ENCODE assay signal across 2 cellular contexts in genomic region chr1:8226747-8227146, GRCh38.
TF ChIP-seq lines count a peak whose summit lies in the region.

No MANE protein-coding gene starts in this region.

TF ChIP-seq in GM23338, 12 proteins besides CTCF, POLR2A, EP300 and RAD21 (continued from another document):
- TF ChIP-seq CREB1 (CRISPR knock-in tag; IDR thresholded peaks at IDR 0.05; ENCODE audit: low read depth) (no peak), ZNF114 (CRISPR knock-in tag; IDR thresholded peaks at IDR 0.05) (no peak), ZNF331 (CRISPR knock-in tag; IDR thresholded peaks at IDR 0.05; ENCODE audit: low read depth) (no peak), REST (IDR thresholded peaks at IDR 0.05; ENCODE audit: unreplicated experiment) (no peak), EZH2 (IDR thresholded peaks at IDR 0.05; ENCODE audit: low read depth, unreplicated experiment) (no peak), ETS1 (IDR thresholded peaks at IDR 0.05) (no peak), ZNF462 (CRISPR knock-in tag; IDR thresholded peaks at IDR 0.05) (no peak), JUNB (IDR thresholded peaks at IDR 0.05; ENCODE audit: unreplicated experiment) (no peak)

TF ChIP-seq in IMR-90, 13 proteins besides CTCF, POLR2A, EP300 and RAD21:
- TF ChIP-seq USF2 (IDR thresholded peaks at IDR 0.05; ENCODE audit: low read depth, low read length), result no peak
- TF ChIP-seq RCOR1 (IDR thresholded peaks at IDR 0.05; ENCODE audit: insufficient replicate concordance, low read length), result no peak
- TF ChIP-seq NFE2L2 (IDR thresholded peaks at IDR 0.05; ENCODE audit: low read depth, low read length), result no peak
- TF ChIP-seq CHD1 (IDR thresholded peaks at IDR 0.05; ENCODE audit: low read depth, low read length), result no peak
- TF ChIP-seq BHLHE40 (IDR thresholded peaks at IDR 0.05; ENCODE audit: low read depth, low read length), result no peak
- no peak for TF ChIP-seq SMC3 (IDR thresholded peaks at IDR 0.05; ENCODE audit: low read depth, low read length)
- TF ChIP-seq MXI1 (IDR thresholded peaks at IDR 0.05; ENCODE audit: borderline replicate concordance, low read depth, low read length), result no peak
- TF ChIP-seq FOS (IDR thresholded peaks at IDR 0.05; ENCODE audit: low read depth, low read length), result no peak
- no peak for TF ChIP-seq CEBPB (IDR thresholded peaks at IDR 0.05; ENCODE audit: low read depth, low read length)
- no peak for TF ChIP-seq MAFK (IDR thresholded peaks at IDR 0.05; ENCODE audit: low read depth, low read length)
- TF ChIP-seq ELK1 (IDR thresholded peaks at IDR 0.05; ENCODE audit: borderline replicate concordance, low read depth, low read length), result no peak
- TF ChIP-seq MAZ (IDR thresholded peaks at IDR 0.05; ENCODE audit: borderline replicate concordance, low read depth, low read length), result no peak
- no peak for TF ChIP-seq RFX5 (IDR thresholded peaks at IDR 0.05; ENCODE audit: low read depth, low read length)
